In the genomic region with DNA sequence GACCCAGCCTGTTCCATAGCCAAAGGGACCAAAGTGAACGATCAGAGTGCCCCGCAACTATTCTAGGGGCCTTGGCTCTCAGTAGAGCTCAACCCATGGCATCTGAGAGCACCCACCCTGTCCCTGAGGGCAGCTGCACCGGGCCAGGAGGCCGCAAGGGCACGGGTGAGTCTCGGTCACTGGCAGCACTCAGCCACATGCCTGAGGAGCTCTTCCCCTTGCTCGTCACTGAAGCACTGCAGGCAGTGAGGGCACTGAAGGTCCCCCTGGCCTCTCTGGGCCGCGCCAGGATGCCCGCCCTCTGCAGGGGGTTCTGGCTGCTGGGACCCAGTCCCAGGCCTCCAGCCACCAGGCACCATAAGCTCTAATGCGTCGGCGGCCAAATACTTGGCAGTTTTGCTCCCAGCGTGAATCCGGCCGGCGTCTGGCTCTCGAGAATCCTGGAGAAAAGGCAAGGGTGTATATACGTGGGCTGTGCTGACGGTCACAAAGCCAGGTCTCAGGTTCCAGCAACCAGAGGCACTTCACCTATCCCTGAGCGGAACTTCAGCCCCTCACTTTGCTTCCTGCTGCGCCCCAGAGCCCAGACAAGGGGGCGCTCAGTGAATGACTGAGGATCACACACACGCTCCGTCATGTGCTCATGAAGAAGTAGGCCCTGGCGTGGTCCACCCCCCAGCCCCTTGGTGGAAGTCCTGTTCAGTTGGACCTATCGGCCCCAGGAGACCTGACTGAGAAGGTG, we compare ENCODE assay signal across 1 cellular context.
TF ChIP-seq lines count a peak whose summit lies in the region.

No MANE protein-coding gene starts in this region.

TF ChIP-seq in HepG2, 621 proteins besides CTCF, POLR2A, EP300 and RAD21:
- TF ChIP-seq KLF16 (CRISPR knock-in tag; IDR thresholded peaks at IDR 0.05): no peak
- no peak for TF ChIP-seq RBAK (CRISPR knock-in tag; IDR thresholded peaks at IDR 0.05)
- TF ChIP-seq PAX8 (CRISPR knock-in tag; IDR thresholded peaks at IDR 0.05; ENCODE audit: borderline replicate concordance): no peak
- no peak for TF ChIP-seq ZNF101 (CRISPR knock-in tag; IDR thresholded peaks at IDR 0.05; ENCODE audit: borderline replicate concordance, low read depth)
- no peak for TF ChIP-seq FOXP1 (IDR thresholded peaks at IDR 0.05)
- TF ChIP-seq FOXP1 (CRISPR knock-in tag; IDR thresholded peaks at IDR 0.05): no peak
- TF ChIP-seq AGO2 (optimal IDR thresholded peaks at IDR 0.05; ENCODE audit: low read depth, low read length): peak; percentile 48
